ENCODE assay signal across 9 cellular contexts in the genomic region with DNA sequence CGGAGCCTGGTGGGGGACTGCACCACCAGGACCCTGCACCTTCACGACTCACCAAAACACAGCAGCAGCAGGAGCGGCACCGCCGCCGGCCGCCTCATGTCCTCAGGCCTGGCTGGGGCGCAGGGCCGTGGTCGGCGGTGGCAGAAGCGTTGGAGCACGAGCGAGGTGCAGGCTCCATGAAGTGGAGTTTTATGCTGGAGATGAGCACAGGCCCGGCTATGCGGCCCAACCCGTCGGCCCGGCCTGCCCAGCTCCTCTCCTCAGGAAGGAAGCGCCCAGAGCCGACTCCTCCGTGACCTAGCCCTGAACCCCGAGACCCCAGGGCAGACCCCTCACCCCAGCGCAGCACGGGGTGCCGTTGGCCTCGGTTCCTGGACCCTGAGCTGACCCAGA. TPM values are rescaled to one million over a fixed set of nuclear protein-coding genes. Genes with fewer than 3 reads are reported as not detected.
DNase-seq lines count a peak whose midpoint lies in the region; ATAC-seq, FAIRE-seq and TF ChIP-seq lines count a peak whose summit lies in the region.
"Had no signal": no experiment of that assay in that cellular context is flagged by ENCODE, and none has a peak within 500 bp of the region (broad histone marks: within the 10 kb centered on the region; RNA-seq: fewer than 3 reads in every experiment).

Gene PRSS27, minus strand, starts transcription at position 162 of the 393 bp plus-strand sequence. Its CDS starts 64 bp downstream, at position 98.

- DNase-seq in activated naive CD4-positive, alpha-beta T cell treated with anti-CD3 and anti-CD28 coated beads for 36 hours: no peak
- no peak for DNase-seq in activated naive CD4-positive, alpha-beta T cell (lab: John Stamatoyannopoulos, UW)
- DNase-seq in GM12878 (ENCODE audit: low read depth, low spot score) (no peak), lung (ENCODE audit: low spot score) (no peak), tibial nerve (ENCODE audit: low spot score in 2 of 2) (no peak), NCI-H82 treated with DMSO at 0.1 percent for 48 hours (lab: John Stamatoyannopoulos, UW; ENCODE audit: unreplicated experiment) (no peak)
- DNase-seq in stimulated activated CD4-positive, alpha-beta T cell treated with anti-CD3 and anti-CD28 coated beads, Interleukin-12 subunit alpha, Interleukin-12 subunit beta, amount 100 ng/mL, for 4 hours: no peak

- H3K36me3 ChIP-seq in GM12878 (ENCODE audit: control insufficient read depth in 2 of 2, insufficient read depth in 2 of 2, low read length in 1 of 2) (no peaks in the 10 kb centered on the region), lung (ENCODE audit: control insufficient read depth in 2 of 2, insufficient read depth in 2 of 2, low read length in 2 of 2) (no peaks in the 10 kb centered on the region), tibial nerve (no peaks in the 10 kb centered on the region)

- peak within 1 kb of the TSS; percentile 85 for H3K27ac Mint-ChIP-seq in activated naive CD4-positive, alpha-beta T cell treated with anti-CD3 and anti-CD28 coated beads for 36 hours

- H3K27me3 ChIP-seq in GM12878 (replicated peaks in 1 of 2; ENCODE audit: control insufficient read depth in 2 of 2, insufficient read depth in 2 of 2, low read length in 1 of 2) (no peaks in the 10 kb centered on the region), lung (ENCODE audit: control insufficient read depth, insufficient read depth) (no peaks in the 10 kb centered on the region), tibial nerve (peaks cover 0 to 8% of the 10 kb centered on the region in 2 donors)

- TF ChIP-seq CTCF in GM12878 (IDR thresholded peaks at IDR 0.05 in 2 of 3, conservative IDR thresholded peaks at IDR 0.05 in 1 of 3; ENCODE audit: control insufficient read depth in 2 of 3, extremely low read depth in 1 of 3, insufficient read depth in 1 of 3, low read depth in 3 of 3, low read length in 3 of 3) (no peak), lung (IDR thresholded peaks at IDR 0.05; ENCODE audit: control extremely low read depth, extremely low read depth) (no peak), tibial nerve (IDR thresholded peaks at IDR 0.05) (no peak)

- H3K9me3 Mint-ChIP-seq in activated naive CD4-positive, alpha-beta T cell treated with anti-CD3 and anti-CD28 coated beads for 36 hours: no peaks in the 10 kb centered on the region

- H3K9me3 ChIP-seq in GM12878 (replicated peaks; ENCODE audit: control insufficient read depth, insufficient read depth, low read length) (no peaks in the 10 kb centered on the region), lung (ENCODE audit: control insufficient read depth in 2 of 2, insufficient read depth in 1 of 2, low read length in 1 of 2) (no peaks in the 10 kb centered on the region), tibial nerve (no peaks in the 10 kb centered on the region)

- 95% methylated on average over 21 of the region's 27 CpGs for WGBS in GM12878 (ENCODE audit: insufficient coverage, insufficient replicate concordance, low lambda C conversion rate, missing lambda C conversion rate)
- 82 to 91% methylated on average over 27 of the region's 27 CpGs for WGBS in lung, 2 donors
- 79 to 81% methylated on average over 23 to 25 of the region's 27 CpGs for WGBS in tibial nerve, 2 donors

- peaks cover 2% of the 10 kb centered on the region for H3K27me3 Mint-ChIP-seq in activated naive CD4-positive, alpha-beta T cell treated with anti-CD3 and anti-CD28 coated beads for 36 hours (ENCODE audit: low read depth)

- RAD21 ChIA-PET in GM12878 (lab: Charles Lee; ENCODE audit: unreplicated experiment): interaction anchor here (1.4 kb wide), 1 partner anchor 34 kb away, joined by 3 read pairs; no protein-coding TSS in a partner anchor

- TF ChIP-seq EP300 in GM12878 (IDR thresholded peaks at IDR 0.05; ENCODE audit: borderline replicate concordance in 1 of 2, control insufficient read depth in 1 of 2, low read depth in 2 of 2, low read length in 2 of 2) (no peak), tibial nerve (IDR thresholded peaks at IDR 0.05) (no peak)

- no peak for TF ChIP-seq RAD21 in GM12878 (IDR thresholded peaks at IDR 0.05; ENCODE audit: insufficient read depth, low read depth, low read length)

- no peaks in the 10 kb centered on the region for H3K36me3 Mint-ChIP-seq in activated naive CD4-positive, alpha-beta T cell treated with anti-CD3 and anti-CD28 coated beads for 36 hours (ENCODE audit: low read depth)

- H3K4me1 ChIP-seq in GM12878 (ENCODE audit: control insufficient read depth, insufficient read depth, low read length) (0 out of 2 replicates have a peak, but pooled peaks cover 6% of the 10 kb centered on the region), lung (ENCODE audit: control insufficient read depth in 2 of 2, insufficient read depth in 2 of 2, low read length in 2 of 2) (peaks cover 0 to 8% of the 10 kb centered on the region in 2 donors), tibial nerve (peaks cover 0 to 28% (median 0%) of the 10 kb centered on the region in 4 donors)

- no peak for FAIRE-seq in GM12878 (lab: Jason Lieb, UNC)

- in situ Hi-C loops in GM12878 (cut with MboI): no loop called here

- TSS peak; percentile 81 for BruUV-seq in GM12878 (replicated peaks; lab: Mats Ljungman, UMichigan)

- intact Hi-C loops in activated naive CD4-positive, alpha-beta T cell treated with anti-CD3 and anti-CD28 coated beads for 36 hours (cut with micrococcal nuclease): loop anchor here (5.0 kb wide), 1 partner anchor 208 kb away; the partner anchor contains the start of gene ATP6V0C
- intact Hi-C loops in GM12878 (cut with micrococcal nuclease; ENCODE audit: unreplicated experiment): loop anchor here (2.0 to 10.0 kb wide), 2 partner anchors 37 to 145 kb away; partner anchors contain the start of gene KCTD5

- POLR2A ChIA-PET in GM12878 (lab: Charles Lee): no interaction called here

- no peaks in the 10 kb centered on the region for H3K79me2 ChIP-seq in GM12878 (ENCODE audit: control insufficient read depth, insufficient read depth, low read length)

- H3K27ac ChIP-seq in GM12878 (ENCODE audit: control insufficient read depth, insufficient read depth) (no peak within 1 kb of the TSS; the same call in 1 of the 2 replicates), lung (ENCODE audit: low read depth in 1 of 2, low read length in 1 of 2) (peak within 1 kb of the TSS; percentile 55 to 82), tibial nerve (peak within 1 kb of the TSS; percentile 44 to 91 (median 84))

- H3K4me3 Mint-ChIP-seq in activated naive CD4-positive, alpha-beta T cell treated with anti-CD3 and anti-CD28 coated beads for 36 hours: peak within 1 kb of the TSS; percentile 82

- CTCF ChIA-PET in activated naive CD4-positive, alpha-beta T cell treated with anti-CD3 and anti-CD28 coated beads for 36 hours (lab: Charles Lee): interaction anchor here (1.0 kb wide), 1 partner anchor 10 kb away, joined by 3 read pairs; no protein-coding TSS in a partner anchor
- CTCF ChIA-PET in GM12878 (lab: Yijun Ruan, JAX): interaction anchor here (0.9 kb wide), 1 partner anchor 38 kb away, joined by 3 read pairs; the partner anchor contains the start of gene KCTD5

- H3K4me2 ChIP-seq in GM12878 (ENCODE audit: control insufficient read depth, insufficient read depth): peak within 1 kb of the TSS; percentile 71

- H4K20me1 ChIP-seq in GM12878 (ENCODE audit: control insufficient read depth, insufficient read depth): no peaks in the 10 kb centered on the region

- peaks cover 3% of the 10 kb centered on the region for H3K4me1 Mint-ChIP-seq in activated naive CD4-positive, alpha-beta T cell treated with anti-CD3 and anti-CD28 coated beads for 36 hours (ENCODE audit: low read depth)

- peak within 1 kb of the TSS; percentile 75 for H2AFZ ChIP-seq in GM12878 (ENCODE audit: control insufficient read depth, low read depth, low read length)

- TF ChIP-seq POLR2A in GM12878 (IDR thresholded peaks at IDR 0.05; ENCODE audit: low read depth, low read length) (no peak), tibial nerve (IDR thresholded peaks at IDR 0.05) (no peak)

- H3K4me3 ChIP-seq in GM12878: peak within 1 kb of the TSS; percentile 84
- peak within 1 kb of the TSS; percentile 44 for H3K4me3 ChIP-seq in lung
- H3K4me3 ChIP-seq in tibial nerve: peak within 1 kb of the TSS; percentile 62 to 83 (median 66)

- H3K9ac ChIP-seq in GM12878 (ENCODE audit: control insufficient read depth, insufficient read depth, low read length): peak within 1 kb of the TSS; percentile 78

- SMC1A ChIA-PET in GM12878 (lab: Charles Lee; ENCODE audit: uncharacterized antibody, unreplicated experiment): interaction anchor here (0.7 kb wide), 1 partner anchor 22 kb away, joined by 3 read pairs; no protein-coding TSS in a partner anchor

- no peak for ATAC-seq in GM12878
- no peak for ATAC-seq in lung (ENCODE audit: insufficient read depth, low FRiP score)
- ATAC-seq in HG02798 (IDR thresholded peaks at IDR 0.05; ENCODE audit: poor library complexity, unreplicated experiment): no peak

TF ChIP-seq in GM12878, 131 proteins besides CTCF, POLR2A, EP300 and RAD21 (continues in another document):
- TF ChIP-seq MEF2B (IDR thresholded peaks at IDR 0.05; ENCODE audit: partially characterized antibody, poor library complexity, severe bottlenecking): no peak
- TF ChIP-seq TAF1 (IDR thresholded peaks at IDR 0.05; ENCODE audit: borderline replicate concordance, low read depth, low read length): no peak
- TF ChIP-seq GATAD2B (conservative IDR thresholded peaks at IDR 0.05; ENCODE audit: low read depth): no peak
- no peak for TF ChIP-seq BCL11A (IDR thresholded peaks at IDR 0.05; ENCODE audit: low read depth, low read length)
- TF ChIP-seq POLR2AphosphoS2 (IDR thresholded peaks at IDR 0.05; ENCODE audit: low read depth, low read length): no peak
- TF ChIP-seq TARDBP (IDR thresholded peaks at IDR 0.05; ENCODE audit: borderline replicate concordance): no peak
- TF ChIP-seq ZNF622 (IDR thresholded peaks at IDR 0.05): no peak
- TF ChIP-seq SREBF1 (IDR thresholded peaks at IDR 0.05; ENCODE audit: low read length): no peak

RNA-seq across cellular contexts. Expression of gene PRSS27, which starts in this region (rescaled TPM):
- 1 to 10 TPM; 1.7 to 2.4 TPM for total RNA-seq in activated naive CD4-positive, alpha-beta T cell treated with anti-CD3 and anti-CD28 coated beads for 36 hours
- 3.9 and 4.2 TPM in 2 replicates for total RNA-seq in GM12878 (2013; cell fraction: nucleolus; rRNA removed)
- total RNA-seq in GM12878 (2014; rRNA removed): 0.71 and 1.4 TPM in 2 replicates
- total RNA-seq in GM12878 (2014; rRNA removed; fragmentation: Illumina TruSeq; extraction: Trizol): 0.27 and 0.37 TPM in 2 replicates
- total RNA-seq in GM12878 (2021): 0.97 and 1.8 TPM in 2 replicates
- polyA plus RNA-seq in GM12878 (2011; ENCODE audit: low read depth): 0.58 TPM
- polyA plus RNA-seq in GM12878 (2011; rRNA removed): 0.49 and 0.65 TPM in 2 replicates
- 1.5 and 2.6 TPM in 2 replicates for polyA plus RNA-seq in GM12878 (2011; cell fraction: cytosol; rRNA removed)
- polyA plus RNA-seq in GM12878 (2011; cell fraction: nucleus; rRNA removed): 4.2 and 4.3 TPM in 2 replicates
- polyA plus RNA-seq in GM12878 (2012): 0.90 and 1.6 TPM in 2 replicates
- polyA plus RNA-seq in GM12878 (2014; fragmentation: Illumina TruSeq; extraction: Trizol): 0.18 TPM in 1 of 2 replicates, not detected in the other
- polyA plus RNA-seq in GM12878 (2014; fragmentation: Nextera tagmentation; extraction: Ambion mirVana): not detected
- polyA plus RNA-seq in GM12878 (2014; rRNA removed): 0.86 and 1.8 TPM in 2 replicates
- polyA plus RNA-seq in GM12878 (2016; fragmentation: Nextera tagmentation; extraction: Ambion mirVana): under 1 TPM; 0.21 to 0.36 TPM
- 0.37 and 1.6 TPM in 2 replicates for polyA minus RNA-seq in GM12878 (2011; rRNA and poly(A)+ RNA removed)
- 0.83 and 1.5 TPM in 2 replicates for polyA minus RNA-seq in GM12878 (2011; cell fraction: cytosol; rRNA and poly(A)+ RNA removed)
- polyA minus RNA-seq in GM12878 (2011; cell fraction: nucleus; rRNA and poly(A)+ RNA removed): 0.60 and 1.1 TPM in 2 replicates
- total RNA-seq in lung: 1 to 10 TPM; 1.1 to 2.4 TPM
- polyA plus RNA-seq in lung: 1 to 10 TPM; 1.8 to 2.5 TPM
- total RNA-seq in tibial nerve: 1 to 10 TPM; 1.3 to 4.2 (median 2.4) TPM
- total RNA-seq: Daoy had no signal
